Comparison of ENCODE assay signal across 8 cellular contexts in the genomic region with DNA sequence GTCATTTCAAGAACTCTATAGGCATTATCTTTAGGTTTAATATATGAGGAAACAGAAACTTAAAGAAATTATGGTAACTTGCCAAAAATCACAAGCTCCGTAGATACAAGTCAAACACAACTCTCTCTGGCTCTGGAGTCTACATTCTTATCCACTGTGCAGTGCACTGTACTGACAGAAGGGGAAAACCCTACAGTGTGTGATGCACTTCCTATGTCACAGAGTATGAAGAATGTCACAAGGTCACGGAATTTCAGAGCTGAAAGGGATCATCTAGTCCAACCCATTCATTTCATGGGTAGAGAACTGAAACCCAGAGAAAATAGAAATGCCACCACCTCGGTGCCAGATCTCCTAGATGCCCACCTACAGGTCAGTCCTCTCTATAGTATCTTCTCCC.
"Had no signal": no experiment of that assay in that cellular context is flagged by ENCODE, and none has a peak within 500 bp of the region (broad histone marks: within the 10 kb centered on the region; RNA-seq: fewer than 3 reads in every experiment).

No MANE protein-coding gene starts in this region.

- H3K4me1 Mint-ChIP-seq: GM23338, H9 had no signal

- H3K9me3 Mint-ChIP-seq: GM23338, H9 had no signal

- H3K4me3 Mint-ChIP-seq: GM23338, H9 had no signal

- H3K27ac Mint-ChIP-seq: GM23338, H9 had no signal

- H3K4me2 ChIP-seq: GM23338 had no signal

- H3K4me3 ChIP-seq: GM23338, K562 had no signal

- DNase-seq: H9, HCEC 1CT, IMR-90 had no signal

- H2AFZ ChIP-seq: GM23338 had no signal

- ATAC-seq: GM23338, K562 had no signal

- FAIRE-seq: H1, H54, HTR-8/SVneo, K562 had no signal
